Comparison of ENCODE assay signal across 1 cellular context in genomic region chrX:30889147-30890125, GRCh38.
A peak's percentile ranks its signal among the peaks of the same experiment; 100 is the strongest.
TF ChIP-seq lines count a peak whose summit lies in the region.

Gene TAB3 (minus strand): TSS chrX:30889254. CDS start chrX:30859588, 29,666 bp downstream.

TF ChIP-seq in GM12878, 131 proteins besides CTCF, POLR2A, EP300 and RAD21 (continued from another document):
- peak; percentile 69 for TF ChIP-seq RELB (IDR thresholded peaks at IDR 0.05; ENCODE audit: low read depth)
- no peak for TF ChIP-seq MXI1 (IDR thresholded peaks at IDR 0.05; ENCODE audit: low read depth, low read length)
- TF ChIP-seq ZNF384 (IDR thresholded peaks at IDR 0.05; ENCODE audit: borderline replicate concordance, low read depth, low read length): no peak
- TF ChIP-seq CREB1 (IDR thresholded peaks at IDR 0.05; ENCODE audit: low read depth): peak; percentile 72
- TF ChIP-seq CREM (IDR thresholded peaks at IDR 0.05; ENCODE audit: low read depth): peak; percentile 74; the same call in 1 of the 2 replicates
- 0 out of 2 replicates have a peak, but pooled peaks have one; percentile 18 for TF ChIP-seq TCF12 (IDR thresholded peaks at IDR 0.05; ENCODE audit: low read depth, low read length)
- peak; percentile 53 for TF ChIP-seq EED (IDR thresholded peaks at IDR 0.05; ENCODE audit: low read depth)
- TF ChIP-seq CHD4 (IDR thresholded peaks at IDR 0.05): no peak
- TF ChIP-seq CBX5 (IDR thresholded peaks at IDR 0.05; ENCODE audit: low read depth): no peak
- TF ChIP-seq ETV6 (conservative IDR thresholded peaks at IDR 0.05 in 1 of 2, IDR thresholded peaks at IDR 0.05 in 1 of 2; ENCODE audit: borderline replicate concordance in 1 of 2, low read depth in 1 of 2): no peak; a peak in 1 of 4 replicates
- peak; percentile 70 for TF ChIP-seq SP1 (IDR thresholded peaks at IDR 0.05; ENCODE audit: low read depth, low read length)
- TF ChIP-seq MEF2A (IDR thresholded peaks at IDR 0.05; ENCODE audit: insufficient read depth, low read depth, low read length): 0 out of 2 replicates have a peak, but pooled peaks have one; percentile 58
- no peak for TF ChIP-seq SIN3A (IDR thresholded peaks at IDR 0.05; ENCODE audit: low read depth, low read length)
- peak; percentile 77 for TF ChIP-seq GABPA (IDR thresholded peaks at IDR 0.05; ENCODE audit: low read depth)
- no peak for TF ChIP-seq RBBP5 (conservative IDR thresholded peaks at IDR 0.05)
- 0 out of 2 replicates have a peak, but pooled peaks have one; percentile 0 for TF ChIP-seq GATAD2B (conservative IDR thresholded peaks at IDR 0.05; ENCODE audit: low read depth)
